9 cellular contexts compared by ENCODE assay signal in genomic region chr9:2024888-2025781, GRCh38. TPM values are rescaled to one million over a fixed set of nuclear protein-coding genes. Genes with fewer than 3 reads are reported as not detected.
A peak's percentile ranks its signal among the peaks of the same experiment; 100 is the strongest.
DNase-seq lines count a peak whose midpoint lies in the region; ATAC-seq and TF ChIP-seq lines count a peak whose summit lies in the region.
"Had no signal": no experiment of that assay in that cellular context is flagged by ENCODE, and none has a peak within 500 bp of the region (broad histone marks: within the 10 kb centered on the region; RNA-seq: fewer than 3 reads in every experiment).

No MANE protein-coding gene starts in this region.

- TF ChIP-seq EP300 in stomach (IDR thresholded peaks at IDR 0.05), result no peak

- H3K4me3 ChIP-seq in stomach, result no peak overlapping the region
- H3K4me3 ChIP-seq: SJSA1 had no signal

- POLR2A ChIA-PET in activated CD4-positive, alpha-beta memory T cell treated with anti-CD3 and anti-CD28 coated beads, Interleukin-2, amount 10 ng/mL, durations not matched to agents 7 days and 5 days (lab: Charles Lee), result interaction anchor here (3.1 to 7.5 kb wide), 4 partner anchors 7 to 29 kb away, joined by 23 to 97 read pairs (median 32); partner anchors contain the start of gene SMARCA2
- POLR2A ChIA-PET in HEK293T (lab: Yijun Ruan, JAX), result no interaction called here

- H3K4me3 Mint-ChIP-seq in activated CD4-positive, alpha-beta memory T cell treated with anti-CD3 and anti-CD28 coated beads, Interleukin-2, amount 10 ng/mL, durations not matched to agents 7 days and 5 days, result no peak overlapping the region

- intact Hi-C loops in left ventricle myocardium superior (cut with micrococcal nuclease) (no loop called here), stomach (cut with DNase I; ENCODE audit: low total_unique reads) (no loop called here)

- peaks cover 31 to 98% (median 73%) of the 10 kb centered on the region in 4 donors for H3K4me1 ChIP-seq in stomach
- H3K4me1 ChIP-seq: SJSA1 had no signal

- no peaks in the 10 kb centered on the region for H3K9me3 Mint-ChIP-seq in activated CD4-positive, alpha-beta memory T cell treated with anti-CD3 and anti-CD28 coated beads, Interleukin-2, amount 10 ng/mL, durations not matched to agents 7 days and 5 days

- no peaks in the 10 kb centered on the region for H3K9me3 ChIP-seq in stomach
- H3K9me3 ChIP-seq: SJSA1 had no signal

- H3K36me3 Mint-ChIP-seq in activated CD4-positive, alpha-beta memory T cell treated with anti-CD3 and anti-CD28 coated beads, Interleukin-2, amount 10 ng/mL, durations not matched to agents 7 days and 5 days (ENCODE audit: low read depth), result peaks cover 53% of the 10 kb centered on the region

- no peaks in the 10 kb centered on the region for H3K27me3 Mint-ChIP-seq in activated CD4-positive, alpha-beta memory T cell treated with anti-CD3 and anti-CD28 coated beads, Interleukin-2, amount 10 ng/mL, durations not matched to agents 7 days and 5 days

- CTCF ChIA-PET in activated CD4-positive, alpha-beta memory T cell treated with anti-CD3 and anti-CD28 coated beads, Interleukin-2, amount 10 ng/mL, durations not matched to agents 7 days and 5 days (lab: Charles Lee), result interaction anchor here (1.0 kb wide), 1 partner anchor 45 kb away, joined by 3 read pairs; no protein-coding TSS in a partner anchor
- CTCF ChIA-PET in HEK293T (lab: Yijun Ruan, JAX), result no interaction called here

- peak overlapping the region; percentile 97 for H3K27ac Mint-ChIP-seq in activated CD4-positive, alpha-beta memory T cell treated with anti-CD3 and anti-CD28 coated beads, Interleukin-2, amount 10 ng/mL, durations not matched to agents 7 days and 5 days

- TF ChIP-seq CTCF in stomach (IDR thresholded peaks at IDR 0.05), result no peak

- H3K4me1 Mint-ChIP-seq in activated CD4-positive, alpha-beta memory T cell treated with anti-CD3 and anti-CD28 coated beads, Interleukin-2, amount 10 ng/mL, durations not matched to agents 7 days and 5 days, result peaks cover 93% of the 10 kb centered on the region

- WGBS in stomach, 5 donors, result 62 to 76% (median 72%) methylated on average over 5 of the region's 5 CpGs

- H3K27me3 ChIP-seq in stomach, result no peaks in the 10 kb centered on the region
- H3K27me3 ChIP-seq: SJSA1 had no signal

- peak overlapping the region in 4 of 5 donors; percentile 16 to 30 (median 26) for H3K27ac ChIP-seq in stomach
- H3K27ac ChIP-seq: SJSA1 had no signal

- DNase-seq in KBM-7 (peak; percentile 75), left ventricle myocardium superior (no peak), stomach (no peak), HEK293T (ENCODE audit: extremely low spot score) (no peak)
- no peak for DNase-seq in activated CD4-positive, alpha-beta memory T cell treated with anti-CD3 and anti-CD28 coated beads, Interleukin-2, amount 10 ng/mL, durations not matched to agents 7 days and 5 days
- DNase-seq: MM.1S had no signal

- no peak for TF ChIP-seq POLR2A in stomach (IDR thresholded peaks at IDR 0.05)

- ATAC-seq in left ventricle myocardium superior (peak; percentile 64), GM21825 (IDR thresholded peaks at IDR 0.05; ENCODE audit: unreplicated experiment) (no peak), GM18858 (IDR thresholded peaks at IDR 0.05; ENCODE audit: unreplicated experiment) (no peak)

- peaks cover 0 to 2% (median 0%) of the 10 kb centered on the region in 4 donors for H3K36me3 ChIP-seq in stomach
- H3K36me3 ChIP-seq: SJSA1 had no signal

- in situ Hi-C loops in KBM-7 (cut with MboI; ENCODE audit: low pct_unique_long_range_greater_than_20kb, low sequenced_read_pairs), result no loop called here

TF ChIP-seq in HEK293T, 16 proteins besides CTCF, POLR2A, EP300 and RAD21:
- no peak for TF ChIP-seq PKNOX1 (IDR thresholded peaks at IDR 0.05)
- TF ChIP-seq LEF1 (IDR thresholded peaks at IDR 0.05; ENCODE audit: borderline replicate concordance), result no peak
- no peak for TF ChIP-seq FOXK2 (IDR thresholded peaks at IDR 0.05)
- no peak for TF ChIP-seq TARDBP (IDR thresholded peaks at IDR 0.05)

RNA-seq across cellular contexts. Expression of gene SMARCA2, which starts 10.0 kb away (rescaled TPM):
- 100 to 1,000 TPM; 207 to 224 TPM for total RNA-seq in activated CD4-positive, alpha-beta memory T cell treated with anti-CD3 and anti-CD28 coated beads, Interleukin-2, amount 10 ng/mL, durations not matched to agents 7 days and 5 days
- total RNA-seq in left ventricle myocardium superior, result 111 TPM
- 100 to 1,000 TPM in 3 of 5 donors, 10 to 100 TPM in 2; 67.2 to 242 (median 109) TPM for total RNA-seq in stomach
- polyA plus RNA-seq in stomach, result 10 to 100 TPM; 20.5 to 44.4 (median 30.0) TPM
